Comparison of ENCODE assay signal across 8 cellular contexts in the genomic region with DNA sequence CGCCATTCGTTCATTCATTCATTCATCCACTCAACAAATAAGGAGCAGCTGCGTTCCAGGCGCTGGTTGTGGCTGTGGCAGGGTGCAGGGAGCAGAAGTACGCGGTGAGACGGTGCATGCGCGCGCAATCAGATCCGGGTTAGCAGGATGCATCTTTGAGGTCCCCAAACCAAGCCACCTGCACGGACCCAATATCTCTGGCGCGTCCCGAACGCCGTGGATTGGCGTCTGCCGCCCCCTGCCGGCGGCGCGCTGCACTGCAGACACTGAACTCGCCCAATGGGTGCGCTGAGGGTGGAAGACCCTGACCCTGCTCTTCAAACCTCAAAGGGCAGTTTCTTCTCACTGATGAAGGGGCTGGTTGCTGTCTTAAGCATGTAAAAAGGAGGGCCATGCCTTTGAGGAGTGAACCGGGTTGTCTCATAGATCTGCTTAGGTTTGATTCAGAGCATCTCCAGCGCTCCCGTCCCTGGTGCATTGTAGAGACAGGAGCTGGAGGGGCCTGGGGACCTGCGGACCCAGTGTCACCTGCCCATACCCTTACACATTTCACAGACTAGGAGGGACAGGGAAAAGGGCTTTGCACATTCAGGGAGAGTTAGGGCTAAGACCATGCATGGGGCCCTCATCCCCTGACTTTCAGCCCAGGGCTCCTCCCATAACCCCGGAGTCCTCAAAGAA.
DNase-seq lines count a peak whose midpoint lies in the region; FAIRE-seq and TF ChIP-seq lines count a peak whose summit lies in the region.

No MANE protein-coding gene starts in this region.

- POLR2A ChIA-PET in endothelial cell of umbilical vein (lab: Charles Lee), result interaction anchor here (0.6 kb wide), 1 partner anchor 106 kb away, joined by 6 read pairs; no protein-coding TSS in a partner anchor

- H2AFZ ChIP-seq in endothelial cell of umbilical vein (ENCODE audit: low read depth, low read length), result no peak overlapping the region

- H3K4me1 ChIP-seq in endothelial cell of umbilical vein (ENCODE audit: control insufficient read depth, extremely low read depth, insufficient read depth, low read length), result no peaks in the 10 kb centered on the region

- CTCF ChIA-PET in endothelial cell of umbilical vein (lab: Charles Lee), result interaction anchor here (0.7 to 3.9 kb wide), 14 partner anchors 9 to 594 kb away, joined by 3 to 87 read pairs (median 4); a partner anchor contains a TSS

- H3K27me3 ChIP-seq in H7 (ENCODE audit: control insufficient read depth, insufficient read depth, low read length) (peaks cover 2% of the 10 kb centered on the region; the same call in 1 of the 2 replicates), endothelial cell of umbilical vein (ENCODE audit: control insufficient read depth in 2 of 2, insufficient read depth in 2 of 2, low read length in 2 of 2) (peaks cover 0 to 3% of the 10 kb centered on the region in 2 experiments)

- peak; percentile 94 to 99 for TF ChIP-seq CTCF in endothelial cell of umbilical vein (IDR thresholded peaks at IDR 0.05; ENCODE audit: extremely low read depth in 1 of 2, insufficient read depth in 1 of 2, low read depth in 1 of 2, low read length in 2 of 2)

- no peaks in the 10 kb centered on the region for H3K9me3 ChIP-seq in endothelial cell of umbilical vein (replicated peaks; ENCODE audit: control insufficient read depth, insufficient read depth, low read length)

- peak; percentile 90 for DNase-seq in DMS53 (lab: John Stamatoyannopoulos, UW)
- peak; percentile 88 for DNase-seq in H7
- peak; percentile 57 to 78 for DNase-seq in NCI-H524 (lab: John Stamatoyannopoulos, UW)
- DNase-seq in activated CD8-positive, alpha-beta memory T cell treated with anti-CD3 and anti-CD28 coated beads for 48 hours (ENCODE audit: low read depth in 2 of 3, low spot score in 2 of 3), result peak; percentile 31 to 82 (median 80)
- peak; percentile 39 for DNase-seq in endothelial cell of umbilical vein (ENCODE audit: low read depth, low spot score)
- peak; percentile 51 for DNase-seq in mucosa of gallbladder (ENCODE audit: low spot score)
- peak; percentile 30 to 46 for DNase-seq in stimulated activated CD8-positive, alpha-beta memory T cell treated with anti-CD3 and anti-CD28 coated beads, Interleukin-7, amount 100 ng/mL, for 1 hour (ENCODE audit: low read depth in 2 of 2)
- DNase-seq in NCI-H1436 treated with DMSO at 0.1 percent for 48 hours (lab: John Stamatoyannopoulos, UW), result no peak

- peak; percentile 66 for FAIRE-seq in endothelial cell of umbilical vein (lab: Jason Lieb, UNC)

- intact Hi-C loops in endothelial cell of umbilical vein (cut with micrococcal nuclease), result loop anchor here (1.0 to 10.0 kb wide), 2 partner anchors 106 to 595 kb away; no protein-coding TSS in a partner anchor

- H4K20me1 ChIP-seq in endothelial cell of umbilical vein (replicated peaks; ENCODE audit: control insufficient read depth, extremely low read depth, insufficient read depth, low read length), result no peaks in the 10 kb centered on the region

- H3K4me3 ChIP-seq in H7 (ENCODE audit: insufficient read depth, low read depth, low read length), result no peak overlapping the region
- H3K4me3 ChIP-seq in endothelial cell of umbilical vein (replicated peaks in 1 of 3; ENCODE audit: insufficient read depth in 1 of 3, low read depth in 1 of 3, low read length in 3 of 3), result no peak overlapping the region

- no peak overlapping the region for H3K4me2 ChIP-seq in endothelial cell of umbilical vein (ENCODE audit: insufficient read depth, low read length)

- BruUV-seq in endothelial cell of umbilical vein (replicated peaks; lab: Mats Ljungman, UMichigan), result no TSS peak

- no peaks in the 10 kb centered on the region for H3K79me2 ChIP-seq in endothelial cell of umbilical vein (ENCODE audit: control insufficient read depth, insufficient read depth, low read length)

- no peak overlapping the region for H3K27ac ChIP-seq in endothelial cell of umbilical vein (ENCODE audit: insufficient read depth, low read depth, low read length)

- H3K9me1 ChIP-seq in endothelial cell of umbilical vein (replicated peaks; ENCODE audit: control insufficient read depth, extremely low read depth, insufficient read depth, low read length), result no peaks in the 10 kb centered on the region

- no peak for TF ChIP-seq POLR2A in endothelial cell of umbilical vein (IDR thresholded peaks at IDR 0.05; ENCODE audit: low read depth, low read length)

- no peak overlapping the region for H3K9ac ChIP-seq in endothelial cell of umbilical vein (replicated peaks; ENCODE audit: extremely low read depth, insufficient read depth, low read length)

- dilution Hi-C loops in endothelial cell of umbilical vein (cut with MboI; ENCODE audit: extremely low pct_ligation_motif_present, low sequenced_read_pairs), result no loop called here

- H3K36me3 ChIP-seq in H7 (replicated peaks; ENCODE audit: control insufficient read depth, insufficient read depth, low read length), result no peaks in the 10 kb centered on the region
- no peaks in the 10 kb centered on the region for H3K36me3 ChIP-seq in endothelial cell of umbilical vein (ENCODE audit: control insufficient read depth in 2 of 2, extremely low read depth in 1 of 2, insufficient read depth in 2 of 2, low read length in 2 of 2)

TF ChIP-seq in endothelial cell of umbilical vein, 7 proteins besides CTCF, POLR2A, EP300 and RAD21:
- TF ChIP-seq EZH2 (IDR thresholded peaks at IDR 0.05; ENCODE audit: borderline replicate concordance, low read depth, low read length, severe bottlenecking) (no peak), GATA2 (IDR thresholded peaks at IDR 0.05; ENCODE audit: insufficient read depth, insufficient read length, low read depth, low read length) (no peak), POLR2AphosphoS5 (IDR thresholded peaks at IDR 0.05; ENCODE audit: insufficient read depth, low read depth, low read length) (no peak), FOS (IDR thresholded peaks at IDR 0.05; ENCODE audit: borderline replicate concordance, insufficient read depth, low read length) (no peak), JUN (IDR thresholded peaks at IDR 0.05; ENCODE audit: borderline replicate concordance, insufficient read depth, insufficient read length, low read depth) (no peak)
- TF ChIP-seq, protein P1, sequence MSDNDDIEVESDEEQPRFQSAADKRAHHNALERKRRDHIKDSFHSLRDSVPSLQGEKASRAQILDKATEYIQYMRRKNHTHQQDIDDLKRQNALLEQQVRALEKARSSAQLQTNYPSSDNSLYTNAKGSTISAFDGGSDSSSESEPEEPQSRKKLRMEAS (IDR thresholded peaks at IDR 0.05; ENCODE audit: insufficient read depth, insufficient read length), result no peak
